ENCODE assay signal across 22 cellular contexts in the genomic region with DNA sequence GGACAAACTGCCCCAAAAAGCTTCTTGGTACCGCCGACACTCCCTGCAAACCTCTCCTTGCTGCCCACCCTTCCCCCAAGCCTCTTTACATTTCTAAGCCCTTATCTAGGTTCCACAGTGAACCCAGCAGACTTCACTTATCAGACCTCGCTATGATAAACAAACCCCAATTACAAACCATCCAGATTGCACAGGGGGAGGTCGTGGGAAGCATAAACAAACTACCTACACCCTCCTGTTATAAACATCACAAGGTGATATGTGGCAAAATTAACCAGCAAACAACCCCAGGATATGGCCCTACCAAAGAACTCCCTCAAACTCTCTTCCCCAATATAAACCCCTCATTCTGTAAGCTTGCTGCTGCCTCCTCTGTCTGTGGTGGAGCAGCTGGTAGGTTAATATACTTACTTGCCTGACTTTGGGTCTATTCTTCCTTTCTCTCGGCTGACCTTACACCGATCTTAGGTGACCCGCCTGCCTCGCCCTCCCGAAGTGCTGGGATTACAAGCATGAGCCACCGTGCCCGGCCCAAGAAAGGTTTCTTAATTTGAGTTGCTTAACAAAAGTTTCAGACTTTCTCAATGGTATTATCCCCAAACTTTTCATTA.
DNase-seq lines count a peak whose midpoint lies in the region; FAIRE-seq and TF ChIP-seq lines count a peak whose summit lies in the region.
"Had no signal": no experiment of that assay in that cellular context is flagged by ENCODE, and none has a peak within 500 bp of the region (broad histone marks: within the 10 kb centered on the region; RNA-seq: fewer than 3 reads in every experiment).

No MANE protein-coding gene starts in this region.

- H3K79me2 ChIP-seq in hepatocyte (no peaks in the 10 kb centered on the region), Karpas-422 (ENCODE audit: low read length) (no peaks in the 10 kb centered on the region)

- peak; percentile 20 for DNase-seq in amniotic epithelial cell (ENCODE audit: low read depth)
- DNase-seq in hepatocyte (ENCODE audit: low spot score): no peak
- no peak for DNase-seq in Kasumi-1 (lab: John Stamatoyannopoulos, UW)
- no peak for DNase-seq in Karpas-422
- DNase-seq in NOMO-1 treated with DMSO at 0.1 percent for 48 hours (lab: John Stamatoyannopoulos, UW; ENCODE audit: unreplicated experiment): no peak
- no peak for DNase-seq in RCC 7860 (ENCODE audit: low spot score)
- DNase-seq: ACHN; BE2C; C1 segment of cervical spinal cord; CD4-positive, CD25-positive, alpha-beta regulatory T cell; CD8-positive, alpha-beta memory T cell; COR-L47; DMS 273 treated with DMSO at 0.1 percent for 48 hours; DMS53; DND-41; GDM1; GOT3; H7 had no signal

- WGBS in hepatocyte (ENCODE audit: low lambda C conversion rate, missing lambda C conversion rate): 42% methylated on average over 11 of the region's 11 CpGs

- H3K9ac ChIP-seq in HUES48 (ENCODE audit: low read depth, low read length) (no peak overlapping the region), Karpas-422 (ENCODE audit: low read length) (no peak overlapping the region)

- H4K20me1 ChIP-seq in hepatocyte (ENCODE audit: insufficient read depth, poor library complexity, severe bottlenecking) (no peaks in the 10 kb centered on the region), Karpas-422 (ENCODE audit: insufficient read depth, low read depth, low read length) (no peaks in the 10 kb centered on the region)

- H3K36me3 ChIP-seq in HUES48 (ENCODE audit: control insufficient read depth, insufficient read depth, low read length) (no peaks in the 10 kb centered on the region), hepatocyte (replicated peaks; ENCODE audit: insufficient read depth, low read depth) (no peaks in the 10 kb centered on the region), Karpas-422 (ENCODE audit: insufficient read depth, low read length) (no peaks in the 10 kb centered on the region)
- H3K36me3 ChIP-seq: BE2C had no signal

- no peaks in the 10 kb centered on the region for H3K27me3 ChIP-seq in HUES48 (ENCODE audit: control insufficient read depth, insufficient read depth, low read length)
- no peaks in the 10 kb centered on the region for H3K27me3 ChIP-seq in hepatocyte
- no peaks in the 10 kb centered on the region for H3K27me3 ChIP-seq in Karpas-422 (ENCODE audit: low read length)
- H3K27me3 ChIP-seq: BE2C had no signal

- no peak for TF ChIP-seq CTCF in hepatocyte (IDR thresholded peaks at IDR 0.05; ENCODE audit: poor library complexity)

- H3K4me2 ChIP-seq in hepatocyte: no peak overlapping the region
- no peak overlapping the region for H3K4me2 ChIP-seq in Karpas-422 (ENCODE audit: low read depth, low read length, poor library complexity, severe bottlenecking)

- H3K27ac ChIP-seq in HUES48 (ENCODE audit: low read depth, low read length) (peak overlapping the region; percentile 23), hepatocyte (peak overlapping the region; percentile 75), Karpas-422 (ENCODE audit: low read length) (no peak overlapping the region)

- H3K4me3 ChIP-seq in HUES48 (ENCODE audit: low read depth, low read length) (no peak overlapping the region), hepatocyte (no peak overlapping the region), Karpas-422 (ENCODE audit: low read length) (no peak overlapping the region)

- H3K9me2 ChIP-seq in hepatocyte (replicated peaks; ENCODE audit: insufficient read depth) (no peaks in the 10 kb centered on the region), Karpas-422 (replicated peaks; ENCODE audit: insufficient read depth, low read length) (no peaks in the 10 kb centered on the region)

- H3K9me3 ChIP-seq in HUES48 (ENCODE audit: control insufficient read depth, insufficient read depth, low read length) (no peaks in the 10 kb centered on the region), hepatocyte (ENCODE audit: low read depth) (no peaks in the 10 kb centered on the region), Karpas-422 (ENCODE audit: low read length) (no peaks in the 10 kb centered on the region)
- H3K9me3 ChIP-seq: BE2C had no signal

- peaks cover 6% of the 10 kb centered on the region; the same call in 1 of the 2 replicates for H3K4me1 ChIP-seq in HUES48 (ENCODE audit: control insufficient read depth, insufficient read depth, low read length)
- peaks cover 13% of the 10 kb centered on the region for H3K4me1 ChIP-seq in hepatocyte (ENCODE audit: insufficient read depth)
- no peaks in the 10 kb centered on the region for H3K4me1 ChIP-seq in Karpas-422 (ENCODE audit: low read length)

- no peak for FAIRE-seq in RCC 7860 (lab: Jason Lieb, UNC)
- FAIRE-seq: A204.1, HepG2, HTR-8/SVneo had no signal

- peak overlapping the region; percentile 11 for H2AFZ ChIP-seq in hepatocyte
- no peak overlapping the region for H2AFZ ChIP-seq in Karpas-422 (ENCODE audit: low read length)
